In the genomic region with DNA sequence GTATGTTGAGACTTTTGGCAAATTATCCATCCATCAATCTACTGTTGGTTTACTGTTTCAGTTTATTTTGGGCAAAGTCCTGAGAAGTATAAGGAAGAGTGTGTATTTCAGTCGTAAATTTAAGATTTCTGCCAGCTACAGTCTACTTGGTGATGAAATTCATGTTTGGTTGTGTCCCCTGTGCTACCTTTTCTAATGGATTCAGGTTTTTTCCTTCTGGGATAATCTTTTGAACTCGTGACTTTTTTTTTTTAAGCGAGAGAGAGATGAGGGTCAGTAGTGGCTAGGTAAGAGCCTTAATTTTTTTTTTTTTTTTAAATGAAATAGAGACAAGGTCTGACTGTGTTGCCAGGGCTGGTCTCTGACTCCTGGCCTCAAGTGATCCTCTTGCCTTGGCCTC, we compare ENCODE assay signal across 8 cellular contexts.
DNase-seq lines count a peak whose midpoint lies in the region; ATAC-seq and TF ChIP-seq lines count a peak whose summit lies in the region.

No MANE protein-coding gene starts in this region.

- no peaks in the 10 kb centered on the region for H3K9me3 ChIP-seq in BLaER1 treated with 17β-estradiol and CSF1 and Interleukin-3, amounts not matched to agents 10 nM and 100 nM (replicated peaks in 1 of 11)
- H3K9me3 ChIP-seq in effector memory CD4-positive, alpha-beta T cell (ENCODE audit: control insufficient read depth, low read length): no peaks in the 10 kb centered on the region

- peaks cover 0 to 9% (median 0%) of the 10 kb centered on the region in 11 experiments; a peak in 4 of 22 replicates for H3K36me3 ChIP-seq in BLaER1 treated with 17β-estradiol and CSF1 and Interleukin-3, amounts not matched to agents 10 nM and 100 nM
- H3K36me3 ChIP-seq in effector memory CD4-positive, alpha-beta T cell (ENCODE audit: control insufficient read depth, insufficient read depth, low read length): no peaks in the 10 kb centered on the region

- peaks cover 18% of the 10 kb centered on the region for H3K27me3 Mint-ChIP-seq in nephron progenitor cell (ENCODE audit: low read depth, poor library complexity)

- peak overlapping the region; percentile 86 to 98 (median 94) for H3K9ac ChIP-seq in BLaER1 treated with 17β-estradiol and CSF1 and Interleukin-3, amounts not matched to agents 10 nM and 100 nM

- peaks cover 23 to 37% (median 29%) of the 10 kb centered on the region in 10 experiments for H3K4me1 ChIP-seq in BLaER1 treated with 17β-estradiol and CSF1 and Interleukin-3, amounts not matched to agents 10 nM and 100 nM
- H3K4me1 ChIP-seq in effector memory CD4-positive, alpha-beta T cell (ENCODE audit: control insufficient read depth, insufficient read depth, low read length, poor library complexity, severe bottlenecking): peaks cover 10% of the 10 kb centered on the region

- no peaks in the 10 kb centered on the region for H3K36me3 Mint-ChIP-seq in nephron progenitor cell (ENCODE audit: low read depth)

- H3K4me1 Mint-ChIP-seq in nephron progenitor cell: peaks cover 35% of the 10 kb centered on the region

- peak overlapping the region; percentile 81 to 96 (median 90) for H3K4me2 ChIP-seq in BLaER1 treated with 17β-estradiol and CSF1 and Interleukin-3, amounts not matched to agents 10 nM and 100 nM

- H4K20me1 ChIP-seq in BLaER1 treated with 17β-estradiol and CSF1 and Interleukin-3, amounts not matched to agents 10 nM and 100 nM: peaks cover 0 to 22% (median 0%) of the 10 kb centered on the region in 11 experiments; a peak in 5 of 22 replicates

- ATAC-seq in HG02623 (IDR thresholded peaks at IDR 0.05; ENCODE audit: unreplicated experiment): no peak

- no peak for DNase-seq in NB4 (ENCODE audit: low read depth)
- DNase-seq in effector memory CD4-positive, alpha-beta T cell: no peak
- DNase-seq in nephron progenitor cell: no peak
- DNase-seq in NCI-H1048 (lab: John Stamatoyannopoulos, UW): no peak
- no peak for DNase-seq in NAMALWA (ENCODE audit: low spot score)
- no peak for DNase-seq in midbrain (lab: John Stamatoyannopoulos, UW)

- TF ChIP-seq POLR2A in NB4 (IDR thresholded peaks at IDR 0.05; ENCODE audit: extremely low read depth, insufficient read length): no peak

- H3K27ac ChIP-seq in BLaER1 treated with 17β-estradiol and CSF1 and Interleukin-3, amounts not matched to agents 10 nM and 100 nM: peak overlapping the region in 10 of 11 experiments; percentile 84 to 98 (median 94); a peak in 20 of 22 replicates
- H3K27ac ChIP-seq in effector memory CD4-positive, alpha-beta T cell (ENCODE audit: insufficient read depth, low read length, poor library complexity, severe bottlenecking): peak overlapping the region; percentile 96

- H3K4me3 Mint-ChIP-seq in nephron progenitor cell: peak overlapping the region; percentile 99

- H3K9me3 Mint-ChIP-seq in nephron progenitor cell: no peaks in the 10 kb centered on the region

- H3K4me3 ChIP-seq in BLaER1 treated with 17β-estradiol and CSF1 and Interleukin-3, amounts not matched to agents 10 nM and 100 nM: peak overlapping the region; percentile 74 to 95 (median 90)
- peak overlapping the region; percentile 91 for H3K4me3 ChIP-seq in NB4 (ENCODE audit: low read depth, low read length)
- H3K4me3 ChIP-seq in effector memory CD4-positive, alpha-beta T cell (ENCODE audit: insufficient read depth, low read depth, low read length, poor library complexity, severe bottlenecking): peak overlapping the region; percentile 93

- H3K27me3 ChIP-seq in BLaER1 treated with 17β-estradiol and CSF1 and Interleukin-3, amounts not matched to agents 10 nM and 100 nM: no peaks in the 10 kb centered on the region
- no peaks in the 10 kb centered on the region for H3K27me3 ChIP-seq in effector memory CD4-positive, alpha-beta T cell (replicated peaks; ENCODE audit: control insufficient read depth, insufficient read depth, low read length, poor library complexity, severe bottlenecking)

- H3K27ac Mint-ChIP-seq in nephron progenitor cell: no peak overlapping the region

- TF ChIP-seq CTCF in NB4 (IDR thresholded peaks at IDR 0.05; ENCODE audit: low read depth, low read length) (no peak), nephron progenitor cell (IDR thresholded peaks at IDR 0.05) (no peak)
